Comparison of ENCODE assay signal across 8 cellular contexts in the genomic region with DNA sequence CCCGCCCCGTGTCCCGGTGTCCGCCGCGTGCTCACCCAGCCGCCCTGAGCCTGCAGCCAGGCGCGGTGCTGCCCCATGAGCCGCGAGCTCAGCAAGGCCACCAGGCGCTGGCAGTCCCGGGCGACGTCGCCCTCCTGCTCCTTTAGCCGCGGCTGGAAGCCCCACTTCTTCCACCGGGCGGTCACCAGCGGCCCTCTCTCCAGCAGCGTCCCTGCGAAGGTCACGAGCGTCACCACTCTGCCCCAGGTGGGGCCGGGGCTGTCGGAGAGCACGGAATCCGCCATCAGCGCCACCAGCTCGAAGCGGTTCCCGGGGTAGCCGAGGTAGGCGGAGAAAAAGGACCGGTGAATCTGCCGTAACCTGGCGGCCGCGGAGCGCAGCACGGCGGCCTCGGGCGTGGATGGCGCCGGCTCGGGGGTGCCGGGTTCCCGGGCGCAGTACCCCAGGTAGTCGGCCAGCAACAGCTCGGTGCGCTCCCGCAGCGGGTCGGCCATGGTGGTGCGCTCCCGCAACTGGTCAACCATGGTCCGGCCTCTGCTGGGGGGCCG. TPM values are rescaled to one million over a fixed set of nuclear protein-coding genes. Genes with fewer than 3 reads are reported as not detected.
DNase-seq lines count a peak whose midpoint lies in the region; ATAC-seq and TF ChIP-seq lines count a peak whose summit lies in the region.
"Had no signal": no experiment of that assay in that cellular context is flagged by ENCODE, and none has a peak within 500 bp of the region (broad histone marks: within the 10 kb centered on the region; RNA-seq: fewer than 3 reads in every experiment).

No MANE protein-coding gene starts in this region.

- TF ChIP-seq CTCF in uterus (IDR thresholded peaks at IDR 0.05): peak in 1 of 4 experiments; percentile 23

- H3K4me1 ChIP-seq in ectodermal cell (ENCODE audit: control insufficient read depth, insufficient read depth, low read length) (no peaks in the 10 kb centered on the region), uterus (peaks cover 0 to 9% of the 10 kb centered on the region in 2 donors)
- H3K4me1 ChIP-seq: SJSA1 had no signal

- no peaks in the 10 kb centered on the region for H3K9me3 Mint-ChIP-seq in natural killer cell treated with Interleukin-12 subunit alpha and Interleukin-12 subunit beta and Interleukin-15 and Interleukin-18, amount 100 ng/mL, for 72 hours

- H3K4me3 ChIP-seq in H7 (ENCODE audit: insufficient read depth, low read depth, low read length) (no peak overlapping the region), ectodermal cell (ENCODE audit: insufficient read depth, low read depth, low read length) (peak overlapping the region; percentile 37), uterus (peak overlapping the region; percentile 27 to 33)
- H3K4me3 ChIP-seq: SJSA1 had no signal

- WGBS in ectodermal cell, 2 experiments: 18 to 19% methylated on average over 61 of the region's 61 CpGs

- H3K4me1 Mint-ChIP-seq in natural killer cell treated with Interleukin-12 subunit alpha and Interleukin-12 subunit beta and Interleukin-15 and Interleukin-18, amount 100 ng/mL, for 72 hours (ENCODE audit: low read depth in 2 of 2): peaks cover 4 to 5% of the 10 kb centered on the region in 2 donors

- peaks cover 21 to 29% of the 10 kb centered on the region in 2 donors for H3K27me3 Mint-ChIP-seq in natural killer cell treated with Interleukin-12 subunit alpha and Interleukin-12 subunit beta and Interleukin-15 and Interleukin-18, amount 100 ng/mL, for 72 hours

- H3K36me3 Mint-ChIP-seq in natural killer cell treated with Interleukin-12 subunit alpha and Interleukin-12 subunit beta and Interleukin-15 and Interleukin-18, amount 100 ng/mL, for 72 hours: no peaks in the 10 kb centered on the region

- peak; percentile 63 for ATAC-seq in natural killer cell treated with Interleukin-12 subunit alpha and Interleukin-12 subunit beta and Interleukin-15 and Interleukin-18, amount 100 ng/mL, for 72 hours
- no peak for ATAC-seq in GM18861 (IDR thresholded peaks at IDR 0.05; ENCODE audit: unreplicated experiment)

- TF ChIP-seq POLR2A in uterus (IDR thresholded peaks at IDR 0.05): peak in 1 of 2 donors; percentile 10

- H3K4me3 Mint-ChIP-seq in natural killer cell treated with Interleukin-12 subunit alpha and Interleukin-12 subunit beta and Interleukin-15 and Interleukin-18, amount 100 ng/mL, for 72 hours: peak overlapping the region; percentile 48

- no peak overlapping the region for H3K27ac Mint-ChIP-seq in natural killer cell treated with Interleukin-12 subunit alpha and Interleukin-12 subunit beta and Interleukin-15 and Interleukin-18, amount 100 ng/mL, for 72 hours

- no peak overlapping the region for H3K27ac ChIP-seq in ectodermal cell (ENCODE audit: insufficient read depth, low read depth, low read length, poor library complexity, severe bottlenecking)
- H3K27ac ChIP-seq in uterus: no peak overlapping the region
- H3K27ac ChIP-seq: SJSA1 had no signal

- DNase-seq in H7 (peak; percentile 57), uterus (no peak), GM19240 (ENCODE audit: insufficient read length, low spot score) (no peak)
- DNase-seq in activated CD4-positive, alpha-beta T cell treated with anti-CD3 and anti-CD28 coated beads for 4 hours: peak; percentile 31 to 38
- DNase-seq in natural killer cell treated with Interleukin-12 subunit alpha and Interleukin-12 subunit beta and Interleukin-15 and Interleukin-18, amount 100 ng/mL, for 72 hours (ENCODE audit: low spot score): no peak

- H3K36me3 ChIP-seq in H7 (replicated peaks; ENCODE audit: control insufficient read depth, insufficient read depth, low read length) (no peaks in the 10 kb centered on the region), ectodermal cell (ENCODE audit: control insufficient read depth, insufficient read depth, low read length) (no peaks in the 10 kb centered on the region), uterus (no peaks in the 10 kb centered on the region)
- H3K36me3 ChIP-seq: SJSA1 had no signal

- no peaks in the 10 kb centered on the region for H3K27me3 ChIP-seq in H7 (ENCODE audit: control insufficient read depth, insufficient read depth, low read length)
- H3K27me3 ChIP-seq in ectodermal cell (ENCODE audit: control insufficient read depth, insufficient read depth, low read length, poor library complexity, severe bottlenecking): peaks cover 38% of the 10 kb centered on the region
- H3K27me3 ChIP-seq in uterus: no peaks in the 10 kb centered on the region
- H3K27me3 ChIP-seq: SJSA1 had no signal

- H3K9me3 ChIP-seq in ectodermal cell (ENCODE audit: control insufficient read depth, low read length) (no peaks in the 10 kb centered on the region), uterus (no peaks in the 10 kb centered on the region)
- H3K9me3 ChIP-seq: SJSA1 had no signal

- intact Hi-C loops in uterus (cut with DNase I; ENCODE audit: low total_unique reads): no loop called here

RNA-seq across cellular contexts. Expression of a gene that starts 0.3 kb away (rescaled TPM):
- total RNA-seq in H7 (2014; rRNA removed; shearing (Covaris generic)): not detected in 2 replicates
- polyA plus RNA-seq in ectodermal cell (2013, experiment 1 of 4): 0.67 TPM
- 0.25 TPM for polyA plus RNA-seq in ectodermal cell (2013, experiment 2 of 4)
- not detected for polyA plus RNA-seq in ectodermal cell (2013, experiment 3 of 4)
- polyA plus RNA-seq in ectodermal cell (2013, experiment 4 of 4): not detected
- not detected for total RNA-seq in natural killer cell treated with Interleukin-12 subunit alpha and Interleukin-12 subunit beta and Interleukin-15 and Interleukin-18, amount 100 ng/mL, for 72 hours
- under 1 TPM in 1 of 4 donors, not detected in 3; 0.21 TPM for total RNA-seq in uterus
- total RNA-seq: SJSA1 had no signal

Comparison
In these comparisons a context has a peak if more than half of its experiments do, and no peak if none do; other contexts are left out.
1. DNase-seq: peak in H7 (single experiment) and activated CD4-positive, alpha-beta T cell treated with anti-CD3 and anti-CD28 coated beads for 4 hours (2 of 2); none in natural killer cell treated with Interleukin-12 subunit alpha and Interleukin-12 subunit beta and Interleukin-15 and Interleukin-18, amount 100 ng/mL, for 72 hours (single experiment), uterus (0 of 2) and GM19240 (single experiment).